ENCODE assay signal across 9 cellular contexts in genomic region chr10:96370575-96371157, GRCh38. TPM values are rescaled to one million over a fixed set of nuclear protein-coding genes. Genes with fewer than 3 reads are reported as not detected.
A peak's percentile ranks its signal among the peaks of the same experiment; 100 is the strongest.
DNase-seq lines count a peak whose midpoint lies in the region; ATAC-seq, FAIRE-seq and TF ChIP-seq lines count a peak whose summit lies in the region.
"Had no signal": no experiment of that assay in that cellular context is flagged by ENCODE, and none has a peak within 500 bp of the region (broad histone marks: within the 10 kb centered on the region; RNA-seq: fewer than 3 reads in every experiment).

No MANE protein-coding gene starts in this region.

- H3K4me3 ChIP-seq in AG04449 (ENCODE audit: low read depth, low read length) (no peak overlapping the region), endodermal cell (ENCODE audit: low read length) (no peak overlapping the region)

- no peaks in the 10 kb centered on the region for H3K9me3 Mint-ChIP-seq in activated CD4-positive, alpha-beta memory T cell treated with anti-CD3 and anti-CD28 coated beads, Interleukin-2, amount 10 ng/mL, durations not matched to agents 7 days and 5 days
- H3K9me3 Mint-ChIP-seq in endodermal cell (no peaks in the 10 kb centered on the region), naive B cell (no peaks in the 10 kb centered on the region)

- peaks cover 7% of the 10 kb centered on the region for H3K27me3 ChIP-seq in endodermal cell (ENCODE audit: control insufficient read depth, insufficient read depth, low read length, poor library complexity, severe bottlenecking)

- ATAC-seq in naive B cell (ENCODE audit: low read depth in 2 of 2) (peak in 1 of 2 donors; percentile 47), GM18870 (IDR thresholded peaks at IDR 0.05; ENCODE audit: unreplicated experiment) (no peak)

- peak; percentile 80 for TF ChIP-seq CTCF in AG04449 (IDR thresholded peaks at IDR 0.05; ENCODE audit: insufficient read depth, low read length, missing control alignments)
- TF ChIP-seq CTCF in endodermal cell (conservative IDR thresholded peaks at IDR 0.05), result peak; percentile 89

- peaks cover 21% of the 10 kb centered on the region for H3K27me3 Mint-ChIP-seq in activated CD4-positive, alpha-beta memory T cell treated with anti-CD3 and anti-CD28 coated beads, Interleukin-2, amount 10 ng/mL, durations not matched to agents 7 days and 5 days
- H3K27me3 Mint-ChIP-seq in endodermal cell (ENCODE audit: insufficient read depth), result peaks cover 18% of the 10 kb centered on the region
- H3K27me3 Mint-ChIP-seq in naive B cell, result peaks cover 4 to 20% (median 13%) of the 10 kb centered on the region in 3 donors

- no peaks in the 10 kb centered on the region for H3K9me3 ChIP-seq in endodermal cell (ENCODE audit: control insufficient read depth, low read length)

- H3K4me3 Mint-ChIP-seq in activated CD4-positive, alpha-beta memory T cell treated with anti-CD3 and anti-CD28 coated beads, Interleukin-2, amount 10 ng/mL, durations not matched to agents 7 days and 5 days, result no peak overlapping the region
- H3K4me3 Mint-ChIP-seq in endodermal cell (no peak overlapping the region), naive B cell (no peak overlapping the region)

- DNase-seq in AG04449 (ENCODE audit: low read depth, low spot score) (no peak), GM12891 (ENCODE audit: insufficient read length, low spot score) (peak; percentile 61), NCI-H526 treated with DMSO at 0.1 percent for 48 hours (lab: John Stamatoyannopoulos, UW) (peak; percentile 29), endodermal cell (peak; percentile 92), naive B cell (peak; percentile 46), superior temporal gyrus (ENCODE audit: extremely low spot score) (peak; percentile 83)
- peak; percentile 48 for DNase-seq in activated CD4-positive, alpha-beta memory T cell treated with anti-CD3 and anti-CD28 coated beads, Interleukin-2, amount 10 ng/mL, durations not matched to agents 7 days and 5 days

- H3K36me3 ChIP-seq in endodermal cell (ENCODE audit: control insufficient read depth, insufficient read depth, low read length), result no peaks in the 10 kb centered on the region

- CTCF ChIA-PET in AG04449 (lab: Yijun Ruan, JAX), result interaction anchor here (0.7 to 12.5 kb wide), 35 partner anchors 8 to 840 kb away, joined by 3 to 253 read pairs (median 4); partner anchors contain the start of genes OPALIN and TLL2
- CTCF ChIA-PET in activated CD4-positive, alpha-beta memory T cell treated with anti-CD3 and anti-CD28 coated beads, Interleukin-2, amount 10 ng/mL, durations not matched to agents 7 days and 5 days (lab: Charles Lee), result interaction anchor here (0.7 to 2.4 kb wide), 16 partner anchors 8 to 683 kb away, joined by 3 to 10 read pairs (median 3); partner anchors contain the start of genes OPALIN and TLL2

- FAIRE-seq in GM12891 (lab: Jason Lieb, UNC), result peak; percentile 94

- no peaks in the 10 kb centered on the region for H3K36me3 Mint-ChIP-seq in activated CD4-positive, alpha-beta memory T cell treated with anti-CD3 and anti-CD28 coated beads, Interleukin-2, amount 10 ng/mL, durations not matched to agents 7 days and 5 days (ENCODE audit: low read depth)
- H3K36me3 Mint-ChIP-seq in endodermal cell (ENCODE audit: low read depth), result no peaks in the 10 kb centered on the region
- H3K36me3 Mint-ChIP-seq in naive B cell, result no peaks in the 10 kb centered on the region

- H3K4me1 Mint-ChIP-seq in activated CD4-positive, alpha-beta memory T cell treated with anti-CD3 and anti-CD28 coated beads, Interleukin-2, amount 10 ng/mL, durations not matched to agents 7 days and 5 days, result peaks cover 13% of the 10 kb centered on the region
- H3K4me1 Mint-ChIP-seq in endodermal cell (peaks cover 7% of the 10 kb centered on the region), naive B cell (peaks cover 14 to 18% (median 16%) of the 10 kb centered on the region in 3 donors)

- TF ChIP-seq POLR2A in GM12891 (IDR thresholded peaks at IDR 0.05; ENCODE audit: low read depth, low read length), result no peak

- no peak overlapping the region for H3K27ac ChIP-seq in endodermal cell (ENCODE audit: low read depth, low read length)

- 41 to 42% methylated on average over 16 of the region's 16 CpGs for WGBS in endodermal cell (ENCODE audit: insufficient coverage in 1 of 2, insufficient read length in 1 of 2), 2 experiments

- no peak overlapping the region for H3K27ac Mint-ChIP-seq in activated CD4-positive, alpha-beta memory T cell treated with anti-CD3 and anti-CD28 coated beads, Interleukin-2, amount 10 ng/mL, durations not matched to agents 7 days and 5 days
- H3K27ac Mint-ChIP-seq in endodermal cell, result no peak overlapping the region
- no peak overlapping the region for H3K27ac Mint-ChIP-seq in naive B cell

- no peaks in the 10 kb centered on the region for H3K4me1 ChIP-seq in endodermal cell (ENCODE audit: control insufficient read depth, insufficient read depth, low read length)

- POLR2A ChIA-PET in AG04449 (lab: Yijun Ruan, JAX), result no interaction called here
- POLR2A ChIA-PET in activated CD4-positive, alpha-beta memory T cell treated with anti-CD3 and anti-CD28 coated beads, Interleukin-2, amount 10 ng/mL, durations not matched to agents 7 days and 5 days (lab: Charles Lee), result no interaction called here

- H3K9ac ChIP-seq in endodermal cell (ENCODE audit: extremely low read depth, low read length, poor library complexity, severe bottlenecking), result no peak overlapping the region

TF ChIP-seq in GM12891, 5 proteins besides CTCF, POLR2A, EP300 and RAD21:
- TF ChIP-seq SPI1 (IDR thresholded peaks at IDR 0.05; ENCODE audit: low read depth, low read length) (no peak), PAX5 (IDR thresholded peaks at IDR 0.05; ENCODE audit: insufficient read depth, low read length, severe bottlenecking) (no peak), POU2F2 (IDR thresholded peaks at IDR 0.05; ENCODE audit: low read depth, low read length) (no peak), POLR2AphosphoS5 (IDR thresholded peaks at IDR 0.05; ENCODE audit: low read depth, low read length) (no peak), TAF1 (IDR thresholded peaks at IDR 0.05; ENCODE audit: low read depth, low read length) (no peak)

RNA-seq across cellular contexts. Expression of gene OPALIN, which starts 11.9 kb away (rescaled TPM):
- not detected for polyA plus RNA-seq in GM12891 (2012; ENCODE audit: low read depth, missing spikeins)
- not detected for total RNA-seq in activated CD4-positive, alpha-beta memory T cell treated with anti-CD3 and anti-CD28 coated beads, Interleukin-2, amount 10 ng/mL, durations not matched to agents 7 days and 5 days
- total RNA-seq in endodermal cell, result not detected
- not detected for polyA plus RNA-seq in endodermal cell (2013, experiment 1 of 2)
- polyA plus RNA-seq in endodermal cell (2013, experiment 2 of 2), result not detected
- polyA plus RNA-seq in naive B cell (ENCODE audit: low read depth in 6 of 6), result not detected
- total RNA-seq: left colon had no signal
